ENCODE assay signal across 26 cellular contexts in the genomic region with DNA sequence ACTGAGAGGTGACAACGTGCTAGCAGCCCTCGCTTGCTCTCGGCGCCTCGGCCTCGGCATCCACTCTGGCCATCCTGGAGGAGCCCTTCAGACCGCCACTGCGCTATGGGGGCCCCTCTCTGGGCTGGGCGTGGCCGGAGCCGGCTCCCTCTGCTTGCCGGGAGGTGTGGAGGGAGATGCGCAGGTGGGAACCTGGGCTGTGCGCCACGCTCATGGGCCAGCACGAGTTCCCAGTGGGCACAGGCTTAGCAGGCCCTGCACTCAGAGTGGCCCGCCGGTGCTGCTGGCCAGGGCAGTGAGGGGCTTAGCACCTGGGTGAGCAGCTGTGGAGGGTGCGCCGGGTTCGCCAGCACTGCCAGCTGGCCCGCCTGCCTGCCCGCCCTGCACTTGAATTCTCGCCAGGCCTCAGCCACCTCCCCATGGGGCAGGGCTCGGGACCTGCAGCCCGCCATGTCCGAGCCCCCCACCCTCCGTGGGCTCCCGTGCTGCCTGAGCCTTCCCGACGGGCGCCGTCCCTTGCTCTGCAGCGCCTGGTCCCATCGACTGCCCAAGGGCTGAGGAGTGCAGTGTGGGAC.
"Had no signal": no experiment of that assay in that cellular context is flagged by ENCODE, and none has a peak within 500 bp of the region (broad histone marks: within the 10 kb centered on the region; RNA-seq: fewer than 3 reads in every experiment).

No MANE protein-coding gene starts in this region.

- H3K9me3 ChIP-seq: body of pancreas, esophagus muscularis mucosa, thoracic aorta, uterus had no signal

- H3K36me3 ChIP-seq: thoracic aorta, uterus had no signal

- H3K27ac ChIP-seq: body of pancreas, esophagus muscularis mucosa, foreskin keratinocyte, left lung, parathyroid adenoma, thoracic aorta had no signal

- H3K27me3 ChIP-seq: body of pancreas, esophagus muscularis mucosa, foreskin keratinocyte, heart right ventricle, left lung, uterus had no signal

- ATAC-seq: activated T-helper 17 cell treated with anti-CD3 and anti-CD28 coated beads, Interleukin-2, amount 50 U/mL, for 72 hours; body of pancreas; foreskin keratinocyte; left lung; naive thymus-derived CD8-positive, alpha-beta T cell; psoas muscle; stimulated activated naive CD8-positive, alpha-beta T cell treated with anti-CD3 and anti-CD28 coated beads, Interleukin-15, Interleukin-2, amounts not matched to agents 100 U/mL and 50 U/mL, for 24 hours had no signal

- H3K4me1 ChIP-seq: foreskin keratinocyte, parathyroid adenoma had no signal

- DNase-seq: activated CD4-positive, alpha-beta memory T cell treated with anti-CD3 and anti-CD28 coated beads, Interleukin-2, amount 10 ng/mL, durations not matched to agents 7 days and 5 days; activated CD4-positive, alpha-beta T cell treated with anti-CD3 and anti-CD28 coated beads for 1 hour; activated CD4-positive, alpha-beta T cell treated with anti-CD3 and anti-CD28 coated beads, Interleukin-2, amount 10 ng/mL, durations not matched to agents 7 days and 5 days; activated CD8-positive, alpha-beta memory T cell treated with anti-CD3 and anti-CD28 coated beads, Interleukin-2, amount 50 U/mL, for 48 hours; activated naive CD4-positive, alpha-beta T cell; activated T-cell treated with anti-CD3 and anti-CD28 coated beads, Interleukin-2, amount 50 U/mL, for 24 hours; body of pancreas; cortex of kidney; endodermal cell; foreskin keratinocyte; heart right ventricle; kidney glomerular epithelial cell; naive thymus-derived CD8-positive, alpha-beta T cell; occipital lobe; psoas muscle; stimulated activated CD4-positive, alpha-beta T cell treated with anti-CD3 and anti-CD28 coated beads, Interleukin-12 subunit alpha, Interleukin-12 subunit beta, amount 100 ng/mL, for 4 hours; stimulated activated CD4-positive, alpha-beta T cell treated with anti-CD3 and anti-CD28 coated beads, Interleukin-4, amount 100 ng/mL, for 1 hour; stimulated activated naive CD8-positive, alpha-beta T cell treated with anti-CD3 and anti-CD28 coated beads, Interleukin-15, Interleukin-2, amounts not matched to agents 100 U/mL and 50 U/mL, for 24 hours; T-helper 2 cell; trophoblast cell; uterus had no signal

- H3K9ac ChIP-seq: parathyroid adenoma had no signal

- H3K4me3 ChIP-seq: body of pancreas, esophagus muscularis mucosa, heart right ventricle, left lung, psoas muscle, thoracic aorta, uterus had no signal
